ENCODE assay signal across 7 cellular contexts in genomic region chr7:65219623-65220022, GRCh38.
"Had no signal": no experiment of that assay in that cellular context is flagged by ENCODE, and none has a peak within 500 bp of the region (broad histone marks: within the 10 kb centered on the region; RNA-seq: fewer than 3 reads in every experiment).

No MANE protein-coding gene starts in this region.

- H3K27ac Mint-ChIP-seq: H9 had no signal

- H2AFZ ChIP-seq: GM23248 had no signal

- ATAC-seq: K562 had no signal

- H3K4me3 ChIP-seq: GM23248, K562 had no signal

- DNase-seq: GM23248, H9, HCEC 1CT, IMR-90, KG1 had no signal

- H3K4me1 Mint-ChIP-seq: H9 had no signal

- H3K4me3 Mint-ChIP-seq: H9 had no signal

- H3K9me3 Mint-ChIP-seq: H9 had no signal

- H3K27ac ChIP-seq: GM23248, HL-60 had no signal
